In the genomic region with DNA sequence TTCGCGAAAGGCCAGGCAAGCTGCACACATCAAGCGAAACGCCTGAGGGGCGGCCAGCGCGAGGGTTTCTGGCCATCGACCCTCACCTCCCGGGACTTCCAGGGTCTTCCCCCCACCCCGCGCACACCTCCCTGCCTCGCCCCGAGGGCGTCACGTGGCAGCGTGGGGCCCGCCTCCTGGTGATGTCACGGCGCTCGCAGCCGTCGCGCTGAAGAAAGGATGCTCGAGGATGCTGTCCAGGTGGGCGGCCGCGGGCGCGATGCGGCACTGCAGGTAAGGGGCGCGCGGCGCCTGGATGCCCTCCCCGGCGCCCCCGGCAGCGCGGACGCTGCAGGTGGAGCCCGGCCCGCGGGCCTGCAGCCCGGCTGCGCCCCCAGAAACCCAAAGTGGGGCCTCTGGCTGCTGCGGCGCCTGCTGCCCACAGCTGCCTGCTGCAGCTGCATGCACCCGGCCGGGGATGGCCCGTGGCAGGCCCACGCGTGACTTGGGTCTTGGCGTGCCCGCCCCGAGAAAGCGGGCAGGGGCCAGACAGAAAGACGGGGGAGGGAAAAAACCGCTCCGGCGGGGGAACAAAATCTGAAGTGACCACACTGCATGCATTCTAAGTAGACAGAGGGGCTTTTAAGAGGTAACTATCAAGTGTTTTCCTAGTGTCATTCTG, we compare ENCODE assay signal across 8 cellular contexts. TPM values are rescaled to one million over a fixed set of nuclear protein-coding genes. Genes with fewer than 3 reads are reported as not detected.
DNase-seq lines count a peak whose midpoint lies in the region; ATAC-seq, FAIRE-seq and TF ChIP-seq lines count a peak whose summit lies in the region.

No MANE protein-coding gene starts in this region.

- H3K9me3 ChIP-seq in adipocyte (ENCODE audit: control insufficient read depth, low read length) = no peaks in the 10 kb centered on the region
- no peaks in the 10 kb centered on the region for H3K9me3 ChIP-seq in iPS-20b (ENCODE audit: insufficient read depth, low read depth, low read length)
- H3K9me3 ChIP-seq in T-helper 17 cell (ENCODE audit: control insufficient read depth, low read length, poor library complexity, severe bottlenecking) = no peaks in the 10 kb centered on the region

- no peak overlapping the region for H3K9ac ChIP-seq in adipocyte (ENCODE audit: low read length)
- no peak overlapping the region for H3K9ac ChIP-seq in iPS-20b (ENCODE audit: low read depth, low read length)

- peaks cover 14% of the 10 kb centered on the region for H3K4me1 ChIP-seq in adipocyte (ENCODE audit: control insufficient read depth, insufficient read depth, low read length)
- H3K4me1 ChIP-seq in iPS-20b (ENCODE audit: insufficient read depth, low read length) = peaks cover 13% of the 10 kb centered on the region; the same call in 1 of the 2 replicates

- H3K36me3 ChIP-seq in adipocyte (ENCODE audit: control insufficient read depth, insufficient read depth, low read length, severe bottlenecking) (no peaks in the 10 kb centered on the region), iPS-20b (ENCODE audit: insufficient read depth, low read depth, low read length) (no peaks in the 10 kb centered on the region)

- H3K27me3 Mint-ChIP-seq in T-helper 17 cell = peaks cover 39% of the 10 kb centered on the region

- FAIRE-seq in GM12891 (lab: Jason Lieb, UNC) = peak; percentile 5

- H3K4me1 Mint-ChIP-seq in T-helper 17 cell = no peaks in the 10 kb centered on the region

- no peak overlapping the region for H3K4me3 Mint-ChIP-seq in T-helper 17 cell

- H3K27ac ChIP-seq in iPS-20b (ENCODE audit: low read length) = no peak overlapping the region
- peak overlapping the region; percentile 76 for H3K27ac ChIP-seq in substantia nigra (ENCODE audit: low read depth, low read length, poor library complexity, severe bottlenecking)

- no peaks in the 10 kb centered on the region for H3K36me3 Mint-ChIP-seq in T-helper 17 cell (ENCODE audit: low read depth)

- no peak for TF ChIP-seq POLR2A in GM12891 (IDR thresholded peaks at IDR 0.05; ENCODE audit: low read depth, low read length)

- H3K4me3 ChIP-seq in adipocyte (ENCODE audit: low read length) = peak overlapping the region; percentile 65
- peak overlapping the region; percentile 47; the same call in 1 of the 2 replicates for H3K4me3 ChIP-seq in iPS-20b (ENCODE audit: low read length)

- H3K27me3 ChIP-seq in adipocyte (replicated peaks; ENCODE audit: control insufficient read depth, insufficient read depth, low read length) = peaks cover 9% of the 10 kb centered on the region
- H3K27me3 ChIP-seq in iPS-20b (ENCODE audit: insufficient read depth, low read length) = no peaks in the 10 kb centered on the region

- H3K27ac Mint-ChIP-seq in T-helper 17 cell = no peak overlapping the region

- ATAC-seq in HG03571 (IDR thresholded peaks at IDR 0.05; ENCODE audit: unreplicated experiment) (peak; percentile 62), T-helper 17 cell (no peak)

- DNase-seq in GM12891 (ENCODE audit: insufficient read length, low spot score) = no peak
- DNase-seq in adipocyte (ENCODE audit: low read depth) = no peak
- DNase-seq in substantia nigra (lab: John Stamatoyannopoulos, UW) = peak; percentile 1 to 83 (median 39)
- DNase-seq in NCI-H2029 (lab: John Stamatoyannopoulos, UW) = no peak
- DNase-seq in T-helper 17 cell = no peak
- DNase-seq in NCI-H187 treated with DMSO at 0.1 percent for 48 hours (lab: John Stamatoyannopoulos, UW) = no peak

TF ChIP-seq in GM12891, 5 proteins besides CTCF, POLR2A, EP300 and RAD21:
- no peak for TF ChIP-seq POLR2AphosphoS5 (IDR thresholded peaks at IDR 0.05; ENCODE audit: low read depth, low read length)
- TF ChIP-seq PAX5 (IDR thresholded peaks at IDR 0.05; ENCODE audit: insufficient read depth, low read length, severe bottlenecking) = no peak
- TF ChIP-seq TAF1 (IDR thresholded peaks at IDR 0.05; ENCODE audit: low read depth, low read length) = no peak
- TF ChIP-seq SPI1 (IDR thresholded peaks at IDR 0.05; ENCODE audit: low read depth, low read length) = no peak
- TF ChIP-seq POU2F2 (IDR thresholded peaks at IDR 0.05; ENCODE audit: low read depth, low read length) = no peak

RNA-seq across cellular contexts. Expression of a gene that starts 1.6 kb away (rescaled TPM):
- polyA plus RNA-seq in GM12891 (2012; ENCODE audit: low read depth, missing spikeins) = 3.9 TPM
- 1 to 10 TPM in 1 of 2 donors, under 1 TPM in 1; 0.37 to 3.3 TPM for total RNA-seq in T-helper 17 cell

Comparison
In these comparisons a context has a peak if more than half of its experiments do, and no peak if none do; other contexts are left out.
1. DNase-seq: peak in substantia nigra (49 of 49); none in GM12891 (single experiment), adipocyte (single experiment), NCI-H2029 (single experiment), T-helper 17 cell (0 of 3) and NCI-H187 treated with DMSO at 0.1 percent for 48 hours (single experiment).